Comparison of ENCODE assay signal across 1 cellular context in genomic region chr20:43463864-43464785, GRCh38.
TF ChIP-seq lines count a peak whose summit lies in the region.

No MANE protein-coding gene starts in this region.

TF ChIP-seq in A549, 52 proteins besides CTCF, POLR2A, EP300 and RAD21 (continued from another document):
- TF ChIP-seq REST (IDR thresholded peaks at IDR 0.05), result peak; percentile 11; the same call in 1 of the 2 replicates
- no peak for TF ChIP-seq FOSL2 (IDR thresholded peaks at IDR 0.05)
- TF ChIP-seq FOSL2 (CRISPR knock-in tag; IDR thresholded peaks at IDR 0.05), result no peak
- TF ChIP-seq EHMT2 (IDR thresholded peaks at IDR 0.05; ENCODE audit: low read depth), result no peak
- 0 out of 5 replicates have a peak, but pooled peaks of 1 of the 2 experiments have one; percentile 8 for TF ChIP-seq JUN (IDR thresholded peaks at IDR 0.05)
- no peak for TF ChIP-seq ZSCAN20 (CRISPR knock-in tag; IDR thresholded peaks at IDR 0.05)
